ENCODE assay signal across 22 cellular contexts in the genomic region with DNA sequence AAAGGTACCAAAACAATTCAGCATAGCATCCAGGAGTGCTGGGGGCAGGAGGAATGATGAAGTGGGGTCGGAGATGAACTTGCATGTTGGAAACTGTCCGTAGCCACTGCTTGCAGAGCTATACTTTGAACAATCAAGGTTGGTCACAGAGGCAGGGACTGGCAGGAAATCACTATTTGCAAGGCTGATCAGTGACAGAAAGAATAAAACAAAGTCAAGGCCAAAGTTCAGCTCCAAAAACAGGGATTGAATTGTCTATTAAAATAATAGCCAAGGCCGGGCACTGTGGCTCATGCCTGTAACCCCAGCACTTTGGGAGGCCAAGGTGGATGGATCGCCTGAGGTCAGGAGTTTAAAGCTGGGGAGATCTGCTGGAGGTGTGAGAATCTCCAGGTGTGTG. TPM values are rescaled to one million over a fixed set of nuclear protein-coding genes. Genes with fewer than 3 reads are reported as not detected.
DNase-seq lines count a peak whose midpoint lies in the region; ATAC-seq and TF ChIP-seq lines count a peak whose summit lies in the region.
"Had no signal": no experiment of that assay in that cellular context is flagged by ENCODE, and none has a peak within 500 bp of the region (broad histone marks: within the 10 kb centered on the region; RNA-seq: fewer than 3 reads in every experiment).

No MANE protein-coding gene starts in this region.

- H2AK9ac ChIP-seq in IMR-90 (replicated peaks; ENCODE audit: low read depth, low read length, poor library complexity), result no peak overlapping the region

- no peak overlapping the region; the same call in 1 of the 2 replicates for H3K18ac ChIP-seq in IMR-90 (ENCODE audit: low read depth, low read length)

- H3K56ac ChIP-seq in IMR-90 (ENCODE audit: extremely low read depth, insufficient read depth, low read length), result no peak overlapping the region

- H3K4me3 ChIP-seq in IMR-90 (ENCODE audit: insufficient read depth, low read depth, low read length) (no peak overlapping the region), lower lobe of right lung (no peak overlapping the region)
- H3K4me3 ChIP-seq: A549; BLaER1 treated with 17β-estradiol and CSF1 and Interleukin-3, amounts not matched to agents 10 nM and 100 nM; GM12878; HAP-1 had no signal

- no peak overlapping the region for H4K8ac ChIP-seq in IMR-90 (ENCODE audit: low read depth in 2 of 2, low read length in 2 of 2)

- H2BK120ac ChIP-seq in IMR-90 (ENCODE audit: low read depth, low read length), result no peak overlapping the region

- H3K9ac ChIP-seq in IMR-90 (ENCODE audit: low read depth, low read length), result no peak overlapping the region
- H3K9ac ChIP-seq: BLaER1 treated with 17β-estradiol and CSF1 and Interleukin-3, amounts not matched to agents 10 nM and 100 nM had no signal

- ATAC-seq in left cardiac atrium, result no peak
- ATAC-seq in IMR-90 (ENCODE audit: low read depth), result no peak
- ATAC-seq in lower lobe of right lung, result no peak
- ATAC-seq in GM21381 (IDR thresholded peaks at IDR 0.05; ENCODE audit: unreplicated experiment), result no peak
- ATAC-seq: A549, GM12878 had no signal

- DNase-seq in cardiac septum (ENCODE audit: low spot score) (peak; percentile 14), left cardiac atrium (no peak), IMR-90 (no peak), lower lobe of right lung (no peak), NCI-H446 treated with DMSO at 0.1 percent for 48 hours (lab: John Stamatoyannopoulos, UW) (no peak)
- DNase-seq: 8988T; ACHN; AML-193; BE2C; CD4-positive, alpha-beta T cell; CD8-positive, alpha-beta memory T cell; DMS 273 treated with DMSO at 0.1 percent for 48 hours; DMS79; EL; GDM1; GOT3 had no signal

- TF ChIP-seq CTCF in IMR-90 (conservative IDR thresholded peaks at IDR 0.05; ENCODE audit: low read depth, low read length) (no peak), lower lobe of right lung (IDR thresholded peaks at IDR 0.05) (no peak)

- TF ChIP-seq RAD21 in IMR-90 (IDR thresholded peaks at IDR 0.05; ENCODE audit: low read length), result no peak

- no peak overlapping the region for H2BK20ac ChIP-seq in IMR-90 (ENCODE audit: low read depth, low read length)

- H4K5ac ChIP-seq in IMR-90 (ENCODE audit: low read depth, low read length), result no peak overlapping the region

- no peak overlapping the region for H3K4ac ChIP-seq in IMR-90 (ENCODE audit: low read depth, low read length)

- dilution Hi-C loops in IMR-90 (cut with HindIII; ENCODE audit: low sequenced_read_pairs, unreplicated experiment), result no loop called here

- peaks cover 15 to 29% of the 10 kb centered on the region in 2 experiments for H3K79me1 ChIP-seq in IMR-90 (ENCODE audit: low read depth in 1 of 2, low read length in 2 of 2)

- no peak overlapping the region; the same call in 1 of the 2 replicates for H2AK5ac ChIP-seq in IMR-90 (ENCODE audit: low read depth, low read length)

- H3K4me2 ChIP-seq in IMR-90 (ENCODE audit: low read depth, low read length), result no peak overlapping the region
- H3K4me2 ChIP-seq: A549 had no signal

- no peak overlapping the region for H2AFZ ChIP-seq in IMR-90 (replicated peaks; ENCODE audit: low read length, poor library complexity)

- intact Hi-C loops in cardiac septum (cut with DNase I), result no loop called here
- intact Hi-C loops in left cardiac atrium (cut with DNase I), result no loop called here
- intact Hi-C loops in IMR-90 (cut with micrococcal nuclease), result no loop called here
- intact Hi-C loops in lower lobe of right lung (cut with DNase I), result no loop called here

- H3K14ac ChIP-seq in IMR-90 (replicated peaks; ENCODE audit: low read depth, low read length), result no peak overlapping the region

- POLR2A ChIA-PET in IMR-90 (lab: Charles Lee; ENCODE audit: unreplicated experiment), result no interaction called here

- H3K23ac ChIP-seq in IMR-90 (ENCODE audit: low read depth, low read length), result no peak overlapping the region

- CTCF ChIA-PET in IMR-90 (lab: Yijun Ruan, JAX), result no interaction called here

- peaks cover 8% of the 10 kb centered on the region for H3K4me1 ChIP-seq in IMR-90 (ENCODE audit: control insufficient read depth, insufficient read depth, low read length)
- H3K4me1 ChIP-seq in lower lobe of right lung, result peaks cover 8% of the 10 kb centered on the region
- H3K4me1 ChIP-seq: A549, BE2C, HAP-1 had no signal

- no peaks in the 10 kb centered on the region for H4K20me1 ChIP-seq in IMR-90 (ENCODE audit: insufficient read depth, low read length)
- H4K20me1 ChIP-seq: BLaER1 treated with 17β-estradiol and CSF1 and Interleukin-3, amounts not matched to agents 10 nM and 100 nM had no signal

- H3K27me3 ChIP-seq in IMR-90 (ENCODE audit: control insufficient read depth, insufficient read depth, low read length) (no peaks in the 10 kb centered on the region), lower lobe of right lung (ENCODE audit: low read depth) (no peaks in the 10 kb centered on the region)
- H3K27me3 ChIP-seq: BE2C; BLaER1 treated with 17β-estradiol and CSF1 and Interleukin-3, amounts not matched to agents 10 nM and 100 nM had no signal

- in situ Hi-C loops in IMR-90 (cut with MboI; ENCODE audit: low sequenced_read_pairs), result no loop called here

- H3K36me3 ChIP-seq in IMR-90 (ENCODE audit: control insufficient read depth, insufficient read depth, low read length) (peaks cover 8% of the 10 kb centered on the region), lower lobe of right lung (no peaks in the 10 kb centered on the region)
- H3K36me3 ChIP-seq: BE2C, HAP-1 had no signal

- BruUV-seq in IMR-90 (replicated peaks; lab: Mats Ljungman, UMichigan), result no TSS peak

- no CpG with 5 or more reads among the region's 4 CpGs for WGBS in IMR-90 (ENCODE audit: extremely low coverage in 2 of 2, insufficient read length in 1 of 2), 2 experiments

- H2BK15ac ChIP-seq in IMR-90 (ENCODE audit: low read depth, low read length), result peak overlapping the region; percentile 51; the same call in 2 of the 3 replicates

- H4K91ac ChIP-seq in IMR-90 (ENCODE audit: insufficient read depth, low read depth, low read length), result no peak overlapping the region

- peak overlapping the region; percentile 32 for H2BK5ac ChIP-seq in IMR-90 (ENCODE audit: low read depth, low read length, poor library complexity, severe bottlenecking)

- H3K9me3 ChIP-seq in IMR-90 (ENCODE audit: control insufficient read depth, insufficient read depth, low read length), result peaks cover 8% of the 10 kb centered on the region
- H3K9me3 ChIP-seq in lower lobe of right lung, result peaks cover 18% of the 10 kb centered on the region

- H3K9me1 ChIP-seq in IMR-90 (ENCODE audit: insufficient read depth, low read length), result peaks cover 5% of the 10 kb centered on the region; the same call in 1 of the 2 replicates

- TF ChIP-seq POLR2A in IMR-90 (IDR thresholded peaks at IDR 0.05; ENCODE audit: low read depth, low read length), result no peak

- H3K27ac ChIP-seq in IMR-90 (ENCODE audit: insufficient read depth, low read length) (no peak overlapping the region), lower lobe of right lung (peak overlapping the region; percentile 89)
- H3K27ac ChIP-seq: A549; BLaER1 treated with 17β-estradiol and CSF1 and Interleukin-3, amounts not matched to agents 10 nM and 100 nM had no signal

TF ChIP-seq in IMR-90, 13 proteins besides CTCF, POLR2A, EP300 and RAD21:
- TF ChIP-seq FOS (IDR thresholded peaks at IDR 0.05; ENCODE audit: low read depth, low read length), result no peak
- TF ChIP-seq CEBPB (IDR thresholded peaks at IDR 0.05; ENCODE audit: low read depth, low read length), result no peak
- no peak for TF ChIP-seq BHLHE40 (IDR thresholded peaks at IDR 0.05; ENCODE audit: low read depth, low read length)
- no peak for TF ChIP-seq MAZ (IDR thresholded peaks at IDR 0.05; ENCODE audit: borderline replicate concordance, low read depth, low read length)
- TF ChIP-seq, protein P1, sequence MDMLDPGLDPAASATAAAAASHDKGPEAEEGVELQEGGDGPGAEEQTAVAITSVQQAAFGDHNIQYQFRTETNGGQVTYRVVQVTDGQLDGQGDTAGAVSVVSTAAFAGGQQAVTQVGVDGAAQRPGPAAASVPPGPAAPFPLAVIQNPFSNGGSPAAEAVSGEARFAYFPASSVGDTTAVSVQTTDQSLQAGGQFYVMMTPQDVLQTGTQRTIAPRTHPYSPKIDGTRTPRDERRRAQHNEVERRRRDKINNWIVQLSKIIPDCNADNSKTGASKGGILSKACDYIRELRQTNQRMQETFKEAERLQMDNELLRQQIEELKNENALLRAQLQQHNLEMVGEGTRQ (IDR thresholded peaks at IDR 0.05; ENCODE audit: low read depth, low read length), result no peak
- TF ChIP-seq, protein P2, sequence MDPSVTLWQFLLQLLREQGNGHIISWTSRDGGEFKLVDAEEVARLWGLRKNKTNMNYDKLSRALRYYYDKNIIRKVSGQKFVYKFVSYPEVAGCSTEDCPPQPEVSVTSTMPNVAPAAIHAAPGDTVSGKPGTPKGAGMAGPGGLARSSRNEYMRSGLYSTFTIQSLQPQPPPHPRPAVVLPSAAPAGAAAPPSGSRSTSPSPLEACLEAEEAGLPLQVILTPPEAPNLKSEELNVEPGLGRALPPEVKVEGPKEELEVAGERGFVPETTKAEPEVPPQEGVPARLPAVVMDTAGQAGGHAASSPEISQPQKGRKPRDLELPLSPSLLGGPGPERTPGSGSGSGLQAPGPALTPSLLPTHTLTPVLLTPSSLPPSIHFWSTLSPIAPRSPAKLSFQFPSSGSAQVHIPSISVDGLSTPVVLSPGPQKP (IDR thresholded peaks at IDR 0.05; ENCODE audit: borderline replicate concordance, low read depth, low read length), result no peak
- no peak for TF ChIP-seq MAFK (IDR thresholded peaks at IDR 0.05; ENCODE audit: low read depth, low read length)

RNA-seq across cellular contexts. Expression of gene SPRY4, which starts 18.7 kb away (rescaled TPM):
- 20.6 TPM for total RNA-seq in cardiac septum
- total RNA-seq in left cardiac atrium, result 10 to 100 TPM; 13.3 to 30.6 TPM
- 8.4 and 10.3 TPM in 2 replicates for total RNA-seq in IMR-90 (2012; rRNA removed)
- polyA plus RNA-seq in IMR-90 (2012; rRNA removed), result 21.0 and 22.1 TPM in 2 replicates
- 13.3 and 14.6 TPM in 2 replicates for polyA plus RNA-seq in IMR-90 (2012; cell fraction: cytosol; rRNA removed)
- polyA plus RNA-seq in IMR-90 (2012; cell fraction: nucleus; rRNA removed; ENCODE audit: low replicate concordance), result 59.8 and 89.3 TPM in 2 replicates
- 42.7 TPM for total RNA-seq in lower lobe of right lung
- polyA plus RNA-seq: CD14-positive monocyte; CD8-positive, alpha-beta memory T cell had no signal
